8 cellular contexts compared by ENCODE assay signal in the genomic region with DNA sequence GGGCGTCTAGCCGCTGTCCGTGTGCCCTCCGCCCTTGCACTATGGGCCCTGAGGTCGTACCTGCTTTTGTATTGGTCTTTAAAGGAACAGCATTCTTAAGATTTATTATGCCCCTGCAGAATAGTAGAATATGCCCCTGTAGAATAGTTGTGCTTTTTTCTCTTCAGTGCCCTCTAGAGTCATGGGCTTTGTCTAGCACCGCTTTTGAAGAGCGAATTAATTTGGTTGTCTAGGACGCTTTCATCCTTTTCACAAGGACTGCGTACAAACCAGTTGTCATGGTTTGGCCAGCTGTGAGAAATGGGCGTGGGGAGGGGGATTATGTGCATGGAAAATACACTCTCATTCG. TPM values are rescaled to one million over a fixed set of nuclear protein-coding genes. Genes with fewer than 3 reads are reported as not detected.
DNase-seq lines count a peak whose midpoint lies in the region; ATAC-seq and FAIRE-seq lines count a peak whose summit lies in the region.

No MANE protein-coding gene starts in this region.

- H3K79me1 ChIP-seq in neuronal stem cell (ENCODE audit: low read depth, low read length), result peaks cover 5% of the 10 kb centered on the region

- H3K4me2 ChIP-seq in neuronal stem cell (ENCODE audit: insufficient read depth, low read length, poor library complexity, severe bottlenecking), result peak overlapping the region; percentile 54

- H2AK5ac ChIP-seq in neuronal stem cell (ENCODE audit: low read depth, low read length), result no peak overlapping the region

- peak; percentile 82 for DNase-seq in COLO829 (ENCODE audit: low spot score)
- peak; percentile 84 for DNase-seq in NOMO-1 treated with DMSO at 0.1 percent for 48 hours (lab: John Stamatoyannopoulos, UW; ENCODE audit: unreplicated experiment)
- peak; percentile 59 for DNase-seq in activated naive CD4-positive, alpha-beta T cell treated with anti-CD3 and anti-CD28 coated beads, Interleukin-2, amount 10 ng/mL, durations not matched to agents 7 days and 5 days
- peak; percentile 43 to 46 for DNase-seq in frontal cortex (ENCODE audit: low spot score in 2 of 2)
- DNase-seq in neuronal stem cell (ENCODE audit: low spot score), result peak; percentile 71
- no peak for DNase-seq in KG1 (lab: John Stamatoyannopoulos, UW)

- H3K4ac ChIP-seq in neuronal stem cell (ENCODE audit: low read length), result no peak overlapping the region

- peak overlapping the region; percentile 25 for H3K14ac ChIP-seq in neuronal stem cell (ENCODE audit: low read length)

- CTCF ChIA-PET in activated naive CD4-positive, alpha-beta T cell treated with anti-CD3 and anti-CD28 coated beads, Interleukin-2, amount 10 ng/mL, durations not matched to agents 7 days and 5 days (lab: Charles Lee), result interaction anchor here (0.8 to 4.6 kb wide), 4 partner anchors 11 to 142 kb away, joined by 4 to 27 read pairs (median 14); a partner anchor contains a TSS

- no peaks in the 10 kb centered on the region for H3K9me3 ChIP-seq in HUES64 (ENCODE audit: insufficient read depth, low read depth, low read length)
- no peaks in the 10 kb centered on the region for H3K9me3 ChIP-seq in neuronal stem cell (replicated peaks in 1 of 2; ENCODE audit: control insufficient read depth in 2 of 2, insufficient read depth in 1 of 2, low read depth in 1 of 2, low read length in 2 of 2)

- H3K4me1 ChIP-seq in HUES64 (ENCODE audit: insufficient read depth, low read length), result peaks cover 24% of the 10 kb centered on the region; the same call in 1 of the 2 replicates
- peaks cover 3 to 11% of the 10 kb centered on the region in 2 donors for H3K4me1 ChIP-seq in neuronal stem cell (ENCODE audit: control insufficient read depth in 2 of 2, insufficient read depth in 1 of 2, low read depth in 1 of 2, low read length in 2 of 2)

- peak overlapping the region; percentile 87 for H2AFZ ChIP-seq in neuronal stem cell (ENCODE audit: low read length)

- peak overlapping the region; percentile 78 for H2BK120ac ChIP-seq in neuronal stem cell (ENCODE audit: low read depth, low read length)

- H3K9ac ChIP-seq in HUES64 (ENCODE audit: low read depth, low read length) (peak overlapping the region; percentile 100), neuronal stem cell (ENCODE audit: low read depth, low read length, poor library complexity) (peak overlapping the region; percentile 98)

- peaks cover 9% of the 10 kb centered on the region for H3K27me3 Mint-ChIP-seq in activated naive CD4-positive, alpha-beta T cell treated with anti-CD3 and anti-CD28 coated beads, Interleukin-2, amount 10 ng/mL, durations not matched to agents 7 days and 5 days

- peak overlapping the region; percentile 97 for H3K27ac ChIP-seq in HUES64 (ENCODE audit: low read depth, low read length)
- H3K27ac ChIP-seq in neuronal stem cell (replicated peaks; ENCODE audit: low read length), result peak overlapping the region; percentile 93

- 0% methylated on average over 11 of the region's 11 CpGs for WGBS in HUES64
- WGBS in neuronal stem cell (ENCODE audit: extremely low coverage in 2 of 2, insufficient read length in 2 of 2, insufficient replicate concordance in 1 of 2), 2 donors, result no CpG with 5 or more reads among the region's 11 CpGs

- H4K8ac ChIP-seq in neuronal stem cell (ENCODE audit: low read depth, low read length), result no peak overlapping the region

- peaks cover 65% of the 10 kb centered on the region for H3K36me3 Mint-ChIP-seq in activated naive CD4-positive, alpha-beta T cell treated with anti-CD3 and anti-CD28 coated beads, Interleukin-2, amount 10 ng/mL, durations not matched to agents 7 days and 5 days

- H3K23ac ChIP-seq in neuronal stem cell (ENCODE audit: low read depth, low read length, poor library complexity), result peak overlapping the region; percentile 90

- H3K4me3 ChIP-seq in HUES64 (ENCODE audit: low read length) (peak overlapping the region; percentile 95), neuronal stem cell (ENCODE audit: low read length in 2 of 2) (peak overlapping the region; percentile 88 to 99)

- H3K4me3 Mint-ChIP-seq in activated naive CD4-positive, alpha-beta T cell treated with anti-CD3 and anti-CD28 coated beads, Interleukin-2, amount 10 ng/mL, durations not matched to agents 7 days and 5 days, result peak overlapping the region; percentile 95

- H4K91ac ChIP-seq in neuronal stem cell (ENCODE audit: low read depth, low read length, poor library complexity), result no peak overlapping the region

- H3K9me3 Mint-ChIP-seq in activated naive CD4-positive, alpha-beta T cell treated with anti-CD3 and anti-CD28 coated beads, Interleukin-2, amount 10 ng/mL, durations not matched to agents 7 days and 5 days, result no peaks in the 10 kb centered on the region

- H2BK5ac ChIP-seq in neuronal stem cell (ENCODE audit: low read length), result peak overlapping the region; percentile 99

- H3K4me1 Mint-ChIP-seq in activated naive CD4-positive, alpha-beta T cell treated with anti-CD3 and anti-CD28 coated beads, Interleukin-2, amount 10 ng/mL, durations not matched to agents 7 days and 5 days, result peaks cover 60% of the 10 kb centered on the region

- H2BK12ac ChIP-seq in neuronal stem cell (ENCODE audit: low read length), result no peak overlapping the region

- no peak overlapping the region for H2BK15ac ChIP-seq in neuronal stem cell (ENCODE audit: low read length)

- peak; percentile 17 for ATAC-seq in GM19455 (IDR thresholded peaks at IDR 0.05; ENCODE audit: unreplicated experiment)

- H3K27me3 ChIP-seq in HUES64 (ENCODE audit: insufficient read depth, low read length), result no peaks in the 10 kb centered on the region
- H3K27me3 ChIP-seq in neuronal stem cell (ENCODE audit: control insufficient read depth in 3 of 3, insufficient read depth in 3 of 3, low read depth in 1 of 3, low read length in 3 of 3), result no peaks in the 10 kb centered on the region

- H3K36me3 ChIP-seq in HUES64 (ENCODE audit: insufficient read depth, low read length) (peaks cover 71% of the 10 kb centered on the region), neuronal stem cell (replicated peaks in 1 of 2; ENCODE audit: control insufficient read depth in 2 of 2, insufficient read depth in 2 of 2, low read length in 2 of 2) (peaks cover 23 to 75% of the 10 kb centered on the region in 2 donors)

- H3K27ac Mint-ChIP-seq in activated naive CD4-positive, alpha-beta T cell treated with anti-CD3 and anti-CD28 coated beads, Interleukin-2, amount 10 ng/mL, durations not matched to agents 7 days and 5 days, result peak overlapping the region; percentile 100

- FAIRE-seq in frontal cortex (lab: Jason Lieb, UNC), result no peak

- peak overlapping the region; percentile 99 for H3K18ac ChIP-seq in neuronal stem cell (ENCODE audit: low read length)

RNA-seq across cellular contexts. Expression of a gene that starts 0.6 kb away (rescaled TPM):
- 35.7 TPM for polyA plus RNA-seq in HUES64 (2013, experiment 1 of 2)
- 37.3 TPM for polyA plus RNA-seq in HUES64 (2013, experiment 2 of 2)
- 88.0 TPM for total RNA-seq in frontal cortex
- polyA plus RNA-seq in neuronal stem cell (2013, experiment 1 of 2), result 50.3 TPM
- 51.8 TPM for polyA plus RNA-seq in neuronal stem cell (2013, experiment 2 of 2)

RNA-seq across cellular contexts. Expression of a gene that starts 1.3 kb away (rescaled TPM):
- polyA plus RNA-seq in HUES64 (2013, experiment 1 of 2), result 432 TPM
- polyA plus RNA-seq in HUES64 (2013, experiment 2 of 2), result 438 TPM
- total RNA-seq in frontal cortex, result 416 TPM
- polyA plus RNA-seq in neuronal stem cell (2013, experiment 1 of 2), result 616 TPM
- polyA plus RNA-seq in neuronal stem cell (2013, experiment 2 of 2), result 618 TPM

RNA-seq across cellular contexts. Expression of a gene that starts 10.5 kb away (rescaled TPM):
- polyA plus RNA-seq in HUES64 (2013, experiment 1 of 2), result 17.4 TPM
- polyA plus RNA-seq in HUES64 (2013, experiment 2 of 2), result 18.3 TPM
- total RNA-seq in frontal cortex, result 13.5 TPM
- 16.1 TPM for polyA plus RNA-seq in neuronal stem cell (2013, experiment 1 of 2)
- polyA plus RNA-seq in neuronal stem cell (2013, experiment 2 of 2), result 16.8 TPM

RNA-seq across cellular contexts. Expression of a gene that starts 58.5 kb away (rescaled TPM):
- polyA plus RNA-seq in HUES64 (2013, experiment 1 of 2), result not detected
- not detected for polyA plus RNA-seq in HUES64 (2013, experiment 2 of 2)
- 0.82 TPM for total RNA-seq in frontal cortex
- not detected for polyA plus RNA-seq in neuronal stem cell (2013, experiment 1 of 2)
- polyA plus RNA-seq in neuronal stem cell (2013, experiment 2 of 2), result not detected
